ENCODE assay signal across 19 cellular contexts in the genomic region with DNA sequence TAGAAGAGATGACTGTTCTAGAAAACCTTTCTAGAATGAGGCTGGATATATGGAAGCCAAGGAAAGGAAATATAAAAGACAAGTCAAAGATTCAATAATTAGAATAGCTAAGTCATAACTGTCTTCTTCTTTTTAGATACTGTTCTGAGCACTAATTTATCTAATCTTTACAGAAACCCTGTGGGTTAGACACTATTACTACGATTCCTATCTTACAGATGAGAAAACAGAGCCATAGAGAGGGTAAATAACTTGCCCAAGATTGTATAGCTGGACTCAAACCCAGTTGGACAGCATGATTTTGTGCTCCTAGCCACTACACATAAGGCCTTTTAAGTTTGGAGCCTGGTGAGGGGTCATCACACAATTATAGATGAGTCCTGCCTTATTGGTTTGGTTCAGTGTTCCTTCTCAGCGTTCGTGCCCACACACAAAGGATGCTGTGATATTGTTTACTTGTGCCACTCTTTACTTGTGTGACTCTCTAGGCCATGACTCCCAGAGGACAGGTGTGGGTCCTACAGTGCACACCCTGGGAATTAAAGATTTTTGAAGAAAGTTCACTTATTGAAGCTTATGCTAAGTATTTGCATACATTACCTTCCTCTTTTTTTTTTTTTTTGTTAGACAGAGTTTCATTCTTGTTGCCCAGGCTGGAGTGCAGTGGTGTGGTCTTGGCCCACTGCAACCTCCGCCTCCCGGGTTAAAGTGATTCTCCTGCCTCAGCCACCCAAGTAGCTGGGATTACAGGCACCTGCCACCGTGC.
DNase-seq lines count a peak whose midpoint lies in the region; ATAC-seq and TF ChIP-seq lines count a peak whose summit lies in the region.
"Had no signal": no experiment of that assay in that cellular context is flagged by ENCODE, and none has a peak within 500 bp of the region (broad histone marks: within the 10 kb centered on the region; RNA-seq: fewer than 3 reads in every experiment).

No MANE protein-coding gene starts in this region.

- no peaks in the 10 kb centered on the region for H3K9me3 ChIP-seq in naive thymus-derived CD4-positive, alpha-beta T cell (ENCODE audit: control insufficient read depth in 2 of 3, low read length in 3 of 3)
- H3K9me3 ChIP-seq: A549, HAP-1 had no signal

- no peaks in the 10 kb centered on the region for H3K27me3 ChIP-seq in naive thymus-derived CD4-positive, alpha-beta T cell (ENCODE audit: control insufficient read depth in 2 of 2, insufficient read depth in 2 of 2, low read length in 2 of 2)

- DNase-seq in OCI-M1 (lab: John Stamatoyannopoulos, UW) (peak; percentile 28), activated B cell treated with CpG ODN at 0.5 μM for 24 hours (no peak), middle frontal gyrus (ENCODE audit: extremely low spot score, low spot score) (no peak), T-helper 2 cell (no peak), HPDE6-E6E7 (ENCODE audit: extremely low spot score) (no peak)
- DNase-seq in naive thymus-derived CD4-positive, alpha-beta T cell, result no peak
- DNase-seq: C1 segment of cervical spinal cord; CD4-positive, CD25-positive, alpha-beta regulatory T cell; CD8-positive, alpha-beta memory T cell; COR-L47; DMS 273 treated with DMSO at 0.1 percent for 48 hours; DMS53; DND-41; EL; GM23248 had no signal

- H3K4me1 Mint-ChIP-seq in activated B cell treated with CpG ODN at 0.5 μM for 24 hours, result peaks cover 61% of the 10 kb centered on the region
- H3K4me1 Mint-ChIP-seq in naive thymus-derived CD4-positive, alpha-beta T cell, result peaks cover 0 to 11% (median 5%) of the 10 kb centered on the region in 7 donors

- ATAC-seq in activated B cell treated with CpG ODN at 0.5 μM for 24 hours (ENCODE audit: low read depth), result peak; percentile 42
- ATAC-seq in naive thymus-derived CD4-positive, alpha-beta T cell, result peak; percentile 55
- ATAC-seq in GM18873 (IDR thresholded peaks at IDR 0.05; ENCODE audit: low FRiP score, unreplicated experiment), result no peak
- ATAC-seq: A549, GM12878 had no signal

- no peaks in the 10 kb centered on the region for H3K9me3 Mint-ChIP-seq in activated B cell treated with CpG ODN at 0.5 μM for 24 hours
- no peaks in the 10 kb centered on the region for H3K9me3 Mint-ChIP-seq in naive thymus-derived CD4-positive, alpha-beta T cell
- H3K9me3 Mint-ChIP-seq: CD8-positive, alpha-beta memory T cell had no signal

- no peak overlapping the region for H3K4me3 ChIP-seq in naive thymus-derived CD4-positive, alpha-beta T cell (ENCODE audit: low read length)
- H3K4me3 ChIP-seq: A549, GM12878, GM23248, HAP-1 had no signal

- no peak overlapping the region for H3K27ac Mint-ChIP-seq in activated B cell treated with CpG ODN at 0.5 μM for 24 hours
- H3K27ac Mint-ChIP-seq in naive thymus-derived CD4-positive, alpha-beta T cell, result no peak overlapping the region
- H3K27ac Mint-ChIP-seq: CD4-positive, CD25-positive, alpha-beta regulatory T cell had no signal

- H3K36me3 Mint-ChIP-seq in activated B cell treated with CpG ODN at 0.5 μM for 24 hours (ENCODE audit: low read depth), result no peaks in the 10 kb centered on the region
- no peaks in the 10 kb centered on the region for H3K36me3 Mint-ChIP-seq in naive thymus-derived CD4-positive, alpha-beta T cell
- H3K36me3 Mint-ChIP-seq: CD4-positive, CD25-positive, alpha-beta regulatory T cell; CD8-positive, alpha-beta memory T cell had no signal

- CTCF ChIA-PET in activated B cell treated with CpG ODN at 0.5 μM for 24 hours (lab: Charles Lee), result interaction anchor here (0.9 kb wide), 1 partner anchor 20 kb away, joined by 3 read pairs; no protein-coding TSS in a partner anchor
- CTCF ChIA-PET in naive thymus-derived CD4-positive, alpha-beta T cell (lab: Charles Lee), result interaction anchor here (0.6 to 1.4 kb wide), 3 partner anchors 24 to 131 kb away, joined by 3 to 5 read pairs (median 3); no protein-coding TSS in a partner anchor

- POLR2A ChIA-PET in activated B cell treated with CpG ODN at 0.5 μM for 24 hours (lab: Charles Lee), result interaction anchor here (1.0 kb wide), 1 partner anchor 15 kb away, joined by 4 read pairs; no protein-coding TSS in a partner anchor
- POLR2A ChIA-PET in naive thymus-derived CD4-positive, alpha-beta T cell (lab: Charles Lee), result interaction anchor here (0.7 kb wide), 1 partner anchor 188 kb away, joined by 6 read pairs; no protein-coding TSS in a partner anchor

- intact Hi-C loops in activated B cell treated with CpG ODN at 0.5 μM for 24 hours (cut with micrococcal nuclease), result no loop called here
- intact Hi-C loops in naive thymus-derived CD4-positive, alpha-beta T cell (cut with micrococcal nuclease), result no loop called here

- H3K36me3 ChIP-seq in naive thymus-derived CD4-positive, alpha-beta T cell (ENCODE audit: control insufficient read depth in 2 of 3, insufficient read depth in 3 of 3, low read length in 3 of 3), result no peaks in the 10 kb centered on the region
- H3K36me3 ChIP-seq: HAP-1 had no signal

- no peak for TF ChIP-seq CTCF in activated B cell treated with CpG ODN at 0.5 μM for 24 hours (IDR thresholded peaks at IDR 0.05)

- H3K4me1 ChIP-seq in naive thymus-derived CD4-positive, alpha-beta T cell (ENCODE audit: control insufficient read depth in 2 of 2, insufficient read depth in 2 of 2, low read length in 2 of 2), result no peaks in the 10 kb centered on the region
- H3K4me1 ChIP-seq: A549 had no signal

- H3K27me3 Mint-ChIP-seq in activated B cell treated with CpG ODN at 0.5 μM for 24 hours, result no peaks in the 10 kb centered on the region
- no peaks in the 10 kb centered on the region for H3K27me3 Mint-ChIP-seq in naive thymus-derived CD4-positive, alpha-beta T cell
- H3K27me3 Mint-ChIP-seq: CD4-positive, CD25-positive, alpha-beta regulatory T cell had no signal

- H3K27ac ChIP-seq in naive thymus-derived CD4-positive, alpha-beta T cell (ENCODE audit: low read depth, low read length), result no peak overlapping the region
- H3K27ac ChIP-seq: A549, GM23248 had no signal

- H3K4me3 Mint-ChIP-seq in activated B cell treated with CpG ODN at 0.5 μM for 24 hours, result no peak overlapping the region
- no peak overlapping the region for H3K4me3 Mint-ChIP-seq in naive thymus-derived CD4-positive, alpha-beta T cell
- H3K4me3 Mint-ChIP-seq: CD4-positive, CD25-positive, alpha-beta regulatory T cell; CD8-positive, alpha-beta memory T cell had no signal
